Comparison of ENCODE assay signal across 2 cellular contexts in genomic region chr12:122323311-122324019, GRCh38.
A peak's percentile ranks its signal among the peaks of the same experiment; 100 is the strongest.
TF ChIP-seq lines count a peak whose summit lies in the region.

No MANE protein-coding gene starts in this region.

TF ChIP-seq in HEK293, 187 proteins besides CTCF, POLR2A, EP300 and RAD21:
- peak; percentile 70 for TF ChIP-seq ATF2 (tag by site-specific recombination; IDR thresholded peaks at IDR 0.05; ENCODE audit: low read depth)
- no peak for TF ChIP-seq ZNF416 (tag by site-specific recombination; IDR thresholded peaks at IDR 0.05)

TF ChIP-seq in K562, 482 proteins besides CTCF, POLR2A, EP300 and RAD21 (continued from another document):
- no peak for TF ChIP-seq IRF9 (tag; IDR thresholded peaks at IDR 0.05)
- TF ChIP-seq GATAD2A (IDR thresholded peaks at IDR 0.05) = no peak
- TF ChIP-seq ATF3 (IDR thresholded peaks at IDR 0.05) = 0 out of 2 replicates have a peak, but pooled peaks have one; percentile 41
- TF ChIP-seq ATF3 (CRISPR knock-in tag; conservative IDR thresholded peaks at IDR 0.05) = no peak
- TF ChIP-seq SIN3A (IDR thresholded peaks at IDR 0.05; ENCODE audit: borderline replicate concordance in 2 of 2, control insufficient read depth in 1 of 2, low read depth in 2 of 2, low read length in 2 of 2) = no peak
- no peak for TF ChIP-seq ZKSCAN1 (IDR thresholded peaks at IDR 0.05; ENCODE audit: low read depth, low read length)
